2 cellular contexts compared by ENCODE assay signal in the genomic region with DNA sequence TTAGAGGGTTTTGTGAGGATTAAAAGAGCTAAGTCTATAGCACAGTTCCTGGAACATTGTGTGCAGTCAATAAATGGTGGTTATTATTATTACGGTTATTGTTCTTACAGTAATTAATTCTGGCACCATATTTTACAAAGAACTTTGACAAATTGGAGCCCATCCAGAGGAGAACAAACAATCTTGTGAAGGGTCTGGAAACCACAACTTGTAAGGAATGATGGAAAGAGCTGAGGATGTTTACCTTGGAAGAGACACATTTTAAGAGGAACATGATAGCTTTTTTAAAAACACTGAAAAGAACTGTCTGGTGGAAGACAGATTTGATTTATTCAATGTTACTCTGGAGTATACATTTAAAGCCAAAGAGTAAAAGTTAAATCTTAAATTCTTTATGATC.
A peak's percentile ranks its signal among the peaks of the same experiment; 100 is the strongest.
TF ChIP-seq lines count a peak whose summit lies in the region.

No MANE protein-coding gene starts in this region.

TF ChIP-seq in HCT116, 20 proteins besides CTCF, POLR2A, EP300 and RAD21:
- peak; percentile 36; the same call in 1 of the 2 replicates for TF ChIP-seq SP1 (IDR thresholded peaks at IDR 0.05; ENCODE audit: low read depth)
- TF ChIP-seq SIN3A (IDR thresholded peaks at IDR 0.05; ENCODE audit: low read depth), result no peak
- TF ChIP-seq POLR2AphosphoS5 (IDR thresholded peaks at IDR 0.05; ENCODE audit: low read depth, low read length), result no peak
- TF ChIP-seq YY1 (IDR thresholded peaks at IDR 0.05; ENCODE audit: extremely low read depth, insufficient replicate concordance, low read depth, low read length), result no peak

TF ChIP-seq in endothelial cell of umbilical vein, 7 proteins besides CTCF, POLR2A, EP300 and RAD21:
- TF ChIP-seq POLR2AphosphoS5 (IDR thresholded peaks at IDR 0.05; ENCODE audit: insufficient read depth, low read depth, low read length) (no peak), GATA2 (IDR thresholded peaks at IDR 0.05; ENCODE audit: insufficient read depth, insufficient read length, low read depth, low read length) (no peak), JUN (IDR thresholded peaks at IDR 0.05; ENCODE audit: borderline replicate concordance, insufficient read depth, insufficient read length, low read depth) (no peak), FOS (IDR thresholded peaks at IDR 0.05; ENCODE audit: borderline replicate concordance, insufficient read depth, low read length) (no peak), MYC (IDR thresholded peaks at IDR 0.05; ENCODE audit: low read depth, low read length) (no peak), EZH2 (IDR thresholded peaks at IDR 0.05; ENCODE audit: borderline replicate concordance, low read depth, low read length, severe bottlenecking) (no peak)
- TF ChIP-seq, protein P1, sequence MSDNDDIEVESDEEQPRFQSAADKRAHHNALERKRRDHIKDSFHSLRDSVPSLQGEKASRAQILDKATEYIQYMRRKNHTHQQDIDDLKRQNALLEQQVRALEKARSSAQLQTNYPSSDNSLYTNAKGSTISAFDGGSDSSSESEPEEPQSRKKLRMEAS (IDR thresholded peaks at IDR 0.05; ENCODE audit: insufficient read depth, insufficient read length), result no peak
